16 cellular contexts compared by ENCODE assay signal in genomic region chr9:78167356-78167755, GRCh38.
DNase-seq lines count a peak whose midpoint lies in the region; ATAC-seq and TF ChIP-seq lines count a peak whose summit lies in the region.
"Had no signal": no experiment of that assay in that cellular context is flagged by ENCODE, and none has a peak within 500 bp of the region (broad histone marks: within the 10 kb centered on the region; RNA-seq: fewer than 3 reads in every experiment).

No MANE protein-coding gene starts in this region.

- no peak overlapping the region for H3K18ac ChIP-seq in trophoblast cell (ENCODE audit: low read length)
- H3K18ac ChIP-seq in neuronal stem cell (ENCODE audit: low read length), result no peak overlapping the region

- H2BK120ac ChIP-seq in trophoblast cell (ENCODE audit: insufficient read depth, low read length, poor library complexity) (no peak overlapping the region), neuronal stem cell (ENCODE audit: low read depth, low read length) (no peak overlapping the region)

- H3K27ac ChIP-seq in mammary epithelial cell (ENCODE audit: insufficient read depth, low read depth, low read length) (no peak overlapping the region), trophoblast cell (ENCODE audit: low read depth, low read length) (no peak overlapping the region), neuronal stem cell (replicated peaks; ENCODE audit: low read length) (no peak overlapping the region)
- H3K27ac ChIP-seq: BLaER1, right lobe of liver had no signal

- H3K4me3 ChIP-seq in mammary epithelial cell (replicated peaks in 1 of 3; ENCODE audit: insufficient read depth in 1 of 3, low read depth in 2 of 3, low read length in 3 of 3) (no peak overlapping the region), trophoblast cell (ENCODE audit: low read depth, low read length) (no peak overlapping the region), neuronal stem cell (ENCODE audit: low read length in 2 of 2) (no peak overlapping the region)
- H3K4me3 ChIP-seq: BLaER1, right lobe of liver had no signal

- H4K12ac ChIP-seq in trophoblast cell (ENCODE audit: low read depth, low read length), result no peak overlapping the region

- no peak overlapping the region for H3K27ac Mint-ChIP-seq in activated T-cell treated with anti-CD3 and anti-CD28 coated beads, Interleukin-2, amount 50 U/mL, for 24 hours
- H3K27ac Mint-ChIP-seq: activated naive CD8-positive, alpha-beta T cell; HFFc6; stimulated activated naive CD8-positive, alpha-beta T cell treated with anti-CD3 and anti-CD28 coated beads, Interleukin-15, amount 100 ng/mL, for 72 hours had no signal

- no peak for TF ChIP-seq CTCF in mammary epithelial cell (conservative IDR thresholded peaks at IDR 0.05 in 1 of 2, IDR thresholded peaks at IDR 0.05 in 1 of 2; ENCODE audit: extremely low read depth in 1 of 2, insufficient read depth in 1 of 2, low read depth in 1 of 2, low read length in 2 of 2)

- H3K36me3 ChIP-seq in mammary epithelial cell (ENCODE audit: insufficient read depth, low read length) (no peaks in the 10 kb centered on the region), trophoblast cell (ENCODE audit: control insufficient read depth in 1 of 2, insufficient read depth in 2 of 2, low read length in 2 of 2) (no peaks in the 10 kb centered on the region), neuronal stem cell (replicated peaks in 1 of 2; ENCODE audit: control insufficient read depth in 2 of 2, insufficient read depth in 2 of 2, low read length in 2 of 2) (no peaks in the 10 kb centered on the region)
- H3K36me3 ChIP-seq: BLaER1, right lobe of liver had no signal

- H3K27me3 Mint-ChIP-seq in activated T-cell treated with anti-CD3 and anti-CD28 coated beads, Interleukin-2, amount 50 U/mL, for 24 hours, result no peaks in the 10 kb centered on the region
- H3K27me3 Mint-ChIP-seq: activated naive CD8-positive, alpha-beta T cell; stimulated activated naive CD8-positive, alpha-beta T cell treated with anti-CD3 and anti-CD28 coated beads, Interleukin-15, amount 100 ng/mL, for 72 hours had no signal

- ATAC-seq in HG02973 (IDR thresholded peaks at IDR 0.05; ENCODE audit: unreplicated experiment), result no peak
- ATAC-seq: Right ventricle myocardium inferior; stimulated activated naive CD8-positive, alpha-beta T cell treated with anti-CD3 and anti-CD28 coated beads, Interleukin-15, amount 100 ng/mL, for 72 hours had no signal

- no peak overlapping the region for H3K14ac ChIP-seq in trophoblast cell (ENCODE audit: low read length)
- H3K14ac ChIP-seq in neuronal stem cell (ENCODE audit: low read length), result no peak overlapping the region

- H3K9me3 Mint-ChIP-seq in activated T-cell treated with anti-CD3 and anti-CD28 coated beads, Interleukin-2, amount 50 U/mL, for 24 hours, result peaks cover 14% of the 10 kb centered on the region

- H3K9ac ChIP-seq in mammary epithelial cell (ENCODE audit: insufficient read depth, low read length), result no peak overlapping the region
- H3K9ac ChIP-seq in trophoblast cell (ENCODE audit: low read length), result no peak overlapping the region
- no peak overlapping the region for H3K9ac ChIP-seq in neuronal stem cell (ENCODE audit: low read depth, low read length, poor library complexity)
- H3K9ac ChIP-seq: BLaER1 had no signal

- no peak overlapping the region for H3K4ac ChIP-seq in trophoblast cell (ENCODE audit: low read depth, low read length)
- no peak overlapping the region for H3K4ac ChIP-seq in neuronal stem cell (ENCODE audit: low read length)

- no peaks in the 10 kb centered on the region for H4K20me1 ChIP-seq in mammary epithelial cell (ENCODE audit: insufficient read depth, low read length)
- H4K20me1 ChIP-seq: BLaER1 had no signal

- H3K79me1 ChIP-seq in trophoblast cell (ENCODE audit: low read length) (no peaks in the 10 kb centered on the region), neuronal stem cell (ENCODE audit: low read depth, low read length) (no peaks in the 10 kb centered on the region)

- no peak overlapping the region for H3K4me3 Mint-ChIP-seq in activated T-cell treated with anti-CD3 and anti-CD28 coated beads, Interleukin-2, amount 50 U/mL, for 24 hours
- H3K4me3 Mint-ChIP-seq: activated naive CD8-positive, alpha-beta T cell; HFFc6; stimulated activated naive CD8-positive, alpha-beta T cell treated with anti-CD3 and anti-CD28 coated beads, Interleukin-15, amount 100 ng/mL, for 72 hours had no signal

- H3K23ac ChIP-seq in trophoblast cell (ENCODE audit: low read length) (no peak overlapping the region), neuronal stem cell (ENCODE audit: low read depth, low read length, poor library complexity) (no peak overlapping the region)

- in situ Hi-C loops in mammary epithelial cell (cut with MboI; ENCODE audit: low sequenced_read_pairs in 2 of 2), result no loop called here

- H4K8ac ChIP-seq in trophoblast cell (ENCODE audit: low read depth, low read length), result no peak overlapping the region
- H4K8ac ChIP-seq in neuronal stem cell (ENCODE audit: low read depth, low read length), result no peak overlapping the region

- no peaks in the 10 kb centered on the region for H3K79me2 ChIP-seq in mammary epithelial cell (ENCODE audit: insufficient read depth, low read length)
- no peaks in the 10 kb centered on the region for H3K79me2 ChIP-seq in trophoblast cell (ENCODE audit: control insufficient read depth, insufficient read depth, low read length, poor library complexity)

- H2AFZ ChIP-seq in mammary epithelial cell (ENCODE audit: low read depth, low read length) (no peak overlapping the region), trophoblast cell (ENCODE audit: insufficient read depth, low read length, poor library complexity) (no peak overlapping the region), neuronal stem cell (ENCODE audit: low read length) (no peak overlapping the region)

- H3K4me2 ChIP-seq in mammary epithelial cell (ENCODE audit: insufficient read depth, low read depth, low read length), result no peak overlapping the region
- no peak overlapping the region for H3K4me2 ChIP-seq in trophoblast cell (ENCODE audit: low read length)
- no peak overlapping the region for H3K4me2 ChIP-seq in neuronal stem cell (ENCODE audit: insufficient read depth, low read length, poor library complexity, severe bottlenecking)
- H3K4me2 ChIP-seq: BLaER1 had no signal

- CTCF ChIA-PET in mammary epithelial cell (lab: Charles Lee; ENCODE audit: low non-redundant PET), result no interaction called here

- H2BK12ac ChIP-seq in trophoblast cell (ENCODE audit: low read length) (no peak overlapping the region), neuronal stem cell (ENCODE audit: low read length) (no peak overlapping the region)

- peak; percentile 50 for DNase-seq in HT-29 (ENCODE audit: low spot score)
- DNase-seq in NCI-H345 (lab: John Stamatoyannopoulos, UW), result peak; percentile 58
- peak; percentile 11 for DNase-seq in mammary epithelial cell
- peak; percentile 18 to 76 for DNase-seq in trophoblast cell
- DNase-seq in activated CD8-positive, alpha-beta memory T cell treated with anti-CD3 and anti-CD28 coated beads, Interleukin-2, amount 50 U/mL, for 4 hours, result no peak
- no peak for DNase-seq in activated T-cell treated with anti-CD3 and anti-CD28 coated beads, Interleukin-2, amount 50 U/mL, for 24 hours
- DNase-seq in neuronal stem cell (ENCODE audit: low spot score), result no peak
- DNase-seq: GDM1; HFFc6; IMR-90; right lobe of liver; stimulated activated naive CD8-positive, alpha-beta T cell treated with anti-CD3 and anti-CD28 coated beads, Interleukin-15, amount 100 ng/mL, for 72 hours had no signal

- H2AK5ac ChIP-seq in trophoblast cell (ENCODE audit: low read length) (no peak overlapping the region), neuronal stem cell (ENCODE audit: low read depth, low read length) (no peak overlapping the region)

- no peak overlapping the region for H2BK5ac ChIP-seq in trophoblast cell (ENCODE audit: low read depth, low read length, poor library complexity)
- no peak overlapping the region for H2BK5ac ChIP-seq in neuronal stem cell (ENCODE audit: low read length)

- 92% methylated on average over 2 of the region's 2 CpGs for WGBS in mammary epithelial cell (ENCODE audit: low coverage, missing lambda C conversion rate)
- no CpG with 5 or more reads among the region's 2 CpGs for whole genome bisulfite sequencing in trophoblast cell (ENCODE audit: extremely low coverage, insufficient coverage, insufficient read length)
- WGBS in neuronal stem cell (ENCODE audit: extremely low coverage in 2 of 2, insufficient read length in 2 of 2, insufficient replicate concordance in 1 of 2), 2 donors, result no CpG with 5 or more reads among the region's 2 CpGs

- no peaks in the 10 kb centered on the region for H3K4me1 ChIP-seq in mammary epithelial cell (ENCODE audit: insufficient read depth, low read length)
- no peaks in the 10 kb centered on the region for H3K4me1 ChIP-seq in trophoblast cell (ENCODE audit: control insufficient read depth in 1 of 2, insufficient read depth in 2 of 2, low read length in 2 of 2)
- peaks cover 0 to 2% of the 10 kb centered on the region in 2 donors for H3K4me1 ChIP-seq in neuronal stem cell (ENCODE audit: control insufficient read depth in 2 of 2, insufficient read depth in 1 of 2, low read depth in 1 of 2, low read length in 2 of 2)
- H3K4me1 ChIP-seq: BLaER1, right lobe of liver had no signal

- H3K27me3 ChIP-seq in mammary epithelial cell (ENCODE audit: insufficient read depth, low read length) (peaks cover 2% of the 10 kb centered on the region), trophoblast cell (ENCODE audit: insufficient read depth, low read length) (no peaks in the 10 kb centered on the region), neuronal stem cell (ENCODE audit: control insufficient read depth in 3 of 3, insufficient read depth in 3 of 3, low read depth in 1 of 3, low read length in 3 of 3) (no peaks in the 10 kb centered on the region)
- H3K27me3 ChIP-seq: BLaER1 had no signal

- no peak overlapping the region for H2BK15ac ChIP-seq in neuronal stem cell (ENCODE audit: low read length)

- dilution Hi-C loops in mammary epithelial cell (cut with HindIII; ENCODE audit: low sequenced_read_pairs), result no loop called here

- H4K91ac ChIP-seq in trophoblast cell (ENCODE audit: low read depth, low read length) (no peak overlapping the region), neuronal stem cell (ENCODE audit: low read depth, low read length, poor library complexity) (no peak overlapping the region)

- intact Hi-C loops in mammary epithelial cell (cut with micrococcal nuclease), result no loop called here

- no peaks in the 10 kb centered on the region for H3K9me3 ChIP-seq in mammary epithelial cell (replicated peaks; ENCODE audit: insufficient read depth, low read length)
- no peaks in the 10 kb centered on the region for H3K9me3 ChIP-seq in trophoblast cell (ENCODE audit: insufficient read depth, low read depth, low read length)
- H3K9me3 ChIP-seq in neuronal stem cell (replicated peaks in 1 of 2; ENCODE audit: control insufficient read depth in 2 of 2, insufficient read depth in 1 of 2, low read depth in 1 of 2, low read length in 2 of 2), result no peaks in the 10 kb centered on the region
- H3K9me3 ChIP-seq: right lobe of liver had no signal

- no peaks in the 10 kb centered on the region for H3K4me1 Mint-ChIP-seq in activated T-cell treated with anti-CD3 and anti-CD28 coated beads, Interleukin-2, amount 50 U/mL, for 24 hours (ENCODE audit: low read depth)
- H3K4me1 Mint-ChIP-seq: stimulated activated naive CD8-positive, alpha-beta T cell treated with anti-CD3 and anti-CD28 coated beads, Interleukin-15, amount 100 ng/mL, for 72 hours had no signal

- BruUV-seq in mammary epithelial cell (replicated peaks; lab: Mats Ljungman, UMichigan), result no TSS peak

- no peaks in the 10 kb centered on the region for H3K36me3 Mint-ChIP-seq in activated T-cell treated with anti-CD3 and anti-CD28 coated beads, Interleukin-2, amount 50 U/mL, for 24 hours (ENCODE audit: low read depth)

Comparison
In these comparisons a context has a peak if more than half of its experiments do, and no peak if none do; other contexts are left out.
1. DNase-seq: peak in HT-29 (single experiment), NCI-H345 (single experiment), mammary epithelial cell (single experiment) and trophoblast cell (2 of 2); none in activated CD8-positive, alpha-beta memory T cell treated with anti-CD3 and anti-CD28 coated beads, Interleukin-2, amount 50 U/mL, for 4 hours (single experiment), activated T-cell treated with anti-CD3 and anti-CD28 coated beads, Interleukin-2, amount 50 U/mL, for 24 hours (single experiment) and neuronal stem cell (single experiment).